1 cellular context compared by ENCODE assay signal in genomic region chr17:77363821-77364361, GRCh38.
TF ChIP-seq lines count a peak whose summit lies in the region.

No MANE protein-coding gene starts in this region.

TF ChIP-seq in HepG2, 621 proteins besides CTCF, POLR2A, EP300 and RAD21 (continued from another document and continues in another):
- TF ChIP-seq, protein P1, sequence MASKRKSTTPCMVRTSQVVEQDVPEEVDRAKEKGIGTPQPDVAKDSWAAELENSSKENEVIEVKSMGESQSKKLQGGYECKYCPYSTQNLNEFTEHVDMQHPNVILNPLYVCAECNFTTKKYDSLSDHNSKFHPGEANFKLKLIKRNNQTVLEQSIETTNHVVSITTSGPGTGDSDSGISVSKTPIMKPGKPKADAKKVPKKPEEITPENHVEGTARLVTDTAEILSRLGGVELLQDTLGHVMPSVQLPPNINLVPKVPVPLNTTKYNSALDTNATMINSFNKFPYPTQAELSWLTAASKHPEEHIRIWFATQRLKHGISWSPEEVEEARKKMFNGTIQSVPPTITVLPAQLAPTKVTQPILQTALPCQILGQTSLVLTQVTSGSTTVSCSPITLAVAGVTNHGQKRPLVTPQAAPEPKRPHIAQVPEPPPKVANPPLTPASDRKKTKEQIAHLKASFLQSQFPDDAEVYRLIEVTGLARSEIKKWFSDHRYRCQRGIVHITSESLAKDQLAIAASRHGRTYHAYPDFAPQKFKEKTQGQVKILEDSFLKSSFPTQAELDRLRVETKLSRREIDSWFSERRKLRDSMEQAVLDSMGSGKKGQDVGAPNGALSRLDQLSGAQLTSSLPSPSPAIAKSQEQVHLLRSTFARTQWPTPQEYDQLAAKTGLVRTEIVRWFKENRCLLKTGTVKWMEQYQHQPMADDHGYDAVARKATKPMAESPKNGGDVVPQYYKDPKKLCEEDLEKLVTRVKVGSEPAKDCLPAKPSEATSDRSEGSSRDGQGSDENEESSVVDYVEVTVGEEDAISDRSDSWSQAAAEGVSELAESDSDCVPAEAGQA (IDR thresholded peaks at IDR 0.05; ENCODE audit: low read depth): peak; percentile 73; the same call in 1 of the 2 replicates
- TF ChIP-seq, protein P1 (CRISPR knock-in tag; IDR thresholded peaks at IDR 0.05; ENCODE audit: borderline replicate concordance): no peak
- TF ChIP-seq ETV5 (CRISPR knock-in tag; IDR thresholded peaks at IDR 0.05; ENCODE audit: borderline replicate concordance) (0 out of 2 replicates have a peak, but pooled peaks have one; percentile 19), SOX5 (CRISPR knock-in tag; IDR thresholded peaks at IDR 0.05; ENCODE audit: borderline replicate concordance) (peak; percentile 27; the same call in 1 of the 2 replicates), RXRB (CRISPR knock-in tag; IDR thresholded peaks at IDR 0.05; ENCODE audit: borderline replicate concordance) (peak; percentile 52; the same call in 1 of the 2 replicates), GPN1 (CRISPR knock-in tag; IDR thresholded peaks at IDR 0.05; ENCODE audit: borderline replicate concordance) (no peak), ZNF121 (CRISPR knock-in tag; IDR thresholded peaks at IDR 0.05) (0 out of 2 replicates have a peak, but pooled peaks have one; percentile 6), PAX8 (CRISPR knock-in tag; IDR thresholded peaks at IDR 0.05; ENCODE audit: borderline replicate concordance) (no peak), POLR2G (IDR thresholded peaks at IDR 0.05; ENCODE audit: low read depth, low read length) (no peak), NPAS2 (CRISPR knock-in tag; IDR thresholded peaks at IDR 0.05; ENCODE audit: borderline replicate concordance) (no peak), HOXA3 (CRISPR knock-in tag; IDR thresholded peaks at IDR 0.05) (0 out of 2 replicates have a peak, but pooled peaks have one; percentile 45), ELF1 (CRISPR knock-in tag; IDR thresholded peaks at IDR 0.05) (0 out of 2 replicates have a peak, but pooled peaks have one; percentile 13), NONO (IDR thresholded peaks at IDR 0.05) (no peak), NONO (CRISPR knock-in tag; conservative IDR thresholded peaks at IDR 0.05) (peak; percentile 43; the same call in 1 of the 2 replicates), MED1 (CRISPR knock-in tag; IDR thresholded peaks at IDR 0.05) (peak; percentile 44), SP5 (CRISPR knock-in tag; IDR thresholded peaks at IDR 0.05; ENCODE audit: borderline replicate concordance, low read depth) (peak; percentile 25; the same call in 1 of the 2 replicates), GATAD2A (CRISPR knock-in tag; IDR thresholded peaks at IDR 0.05) (peak; percentile 58), ARID5B (CRISPR knock-in tag; IDR thresholded peaks at IDR 0.05) (peak; percentile 49), ZNF501 (CRISPR knock-in tag; IDR thresholded peaks at IDR 0.05) (peak; percentile 81), SOX6 (IDR thresholded peaks at IDR 0.05) (no peak), SOX6 (CRISPR knock-in tag; IDR thresholded peaks at IDR 0.05) (peak; percentile 65), ZNF710 (CRISPR knock-in tag; IDR thresholded peaks at IDR 0.05; ENCODE audit: borderline replicate concordance) (peak; percentile 35; the same call in 1 of the 2 replicates), ZBTB37 (CRISPR knock-in tag; IDR thresholded peaks at IDR 0.05) (peak; percentile 76; the same call in 1 of the 2 replicates), KDM5B (CRISPR knock-in tag; IDR thresholded peaks at IDR 0.05; ENCODE audit: borderline replicate concordance) (peak; percentile 56; the same call in 1 of the 2 replicates), FOSL2 (CRISPR knock-in tag; IDR thresholded peaks at IDR 0.05) (peak; percentile 93), CCAR2 (optimal IDR thresholded peaks at IDR 0.05; ENCODE audit: low read depth, low read length) (no peak), MAX (IDR thresholded peaks at IDR 0.05) (peak; percentile 28; the same call in 1 of the 2 replicates), ZNF263 (CRISPR knock-in tag; IDR thresholded peaks at IDR 0.05) (no peak), ZNF607 (CRISPR knock-in tag; IDR thresholded peaks at IDR 0.05; ENCODE audit: borderline replicate concordance) (0 out of 2 replicates have a peak, but pooled peaks have one; percentile 27), ZNF775 (CRISPR knock-in tag; IDR thresholded peaks at IDR 0.05; ENCODE audit: borderline replicate concordance) (no peak), MEIS2 (CRISPR knock-in tag; IDR thresholded peaks at IDR 0.05) (peak; percentile 35; the same call in 1 of the 2 replicates), SMARCE1 (IDR thresholded peaks at IDR 0.05; ENCODE audit: borderline replicate concordance) (no peak), MXI1 (IDR thresholded peaks at IDR 0.05; ENCODE audit: borderline replicate concordance, low read depth, low read length) (peak; percentile 52; the same call in 1 of the 3 replicates), IRF9 (CRISPR knock-in tag; IDR thresholded peaks at IDR 0.05; ENCODE audit: borderline replicate concordance) (peak; percentile 22; the same call in 1 of the 2 replicates), GZF1 (CRISPR knock-in tag; IDR thresholded peaks at IDR 0.05) (0 out of 2 replicates have a peak, but pooled peaks have one; percentile 18), XRCC5 (optimal IDR thresholded peaks at IDR 0.05; ENCODE audit: low read length) (peak; percentile 80), KDM5A (IDR thresholded peaks at IDR 0.05; ENCODE audit: borderline replicate concordance, low read length) (no peak)
- TF ChIP-seq, protein P2, sequence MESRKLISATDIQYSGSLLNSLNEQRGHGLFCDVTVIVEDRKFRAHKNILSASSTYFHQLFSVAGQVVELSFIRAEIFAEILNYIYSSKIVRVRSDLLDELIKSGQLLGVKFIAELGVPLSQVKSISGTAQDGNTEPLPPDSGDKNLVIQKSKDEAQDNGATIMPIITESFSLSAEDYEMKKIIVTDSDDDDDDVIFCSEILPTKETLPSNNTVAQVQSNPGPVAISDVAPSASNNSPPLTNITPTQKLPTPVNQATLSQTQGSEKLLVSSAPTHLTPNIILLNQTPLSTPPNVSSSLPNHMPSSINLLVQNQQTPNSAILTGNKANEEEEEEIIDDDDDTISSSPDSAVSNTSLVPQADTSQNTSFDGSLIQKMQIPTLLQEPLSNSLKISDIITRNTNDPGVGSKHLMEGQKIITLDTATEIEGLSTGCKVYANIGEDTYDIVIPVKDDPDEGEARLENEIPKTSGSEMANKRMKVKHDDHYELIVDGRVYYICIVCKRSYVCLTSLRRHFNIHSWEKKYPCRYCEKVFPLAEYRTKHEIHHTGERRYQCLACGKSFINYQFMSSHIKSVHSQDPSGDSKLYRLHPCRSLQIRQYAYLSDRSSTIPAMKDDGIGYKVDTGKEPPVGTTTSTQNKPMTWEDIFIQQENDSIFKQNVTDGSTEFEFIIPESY (CRISPR knock-in tag; IDR thresholded peaks at IDR 0.05): peak; percentile 88
- TF ChIP-seq, protein P3, sequence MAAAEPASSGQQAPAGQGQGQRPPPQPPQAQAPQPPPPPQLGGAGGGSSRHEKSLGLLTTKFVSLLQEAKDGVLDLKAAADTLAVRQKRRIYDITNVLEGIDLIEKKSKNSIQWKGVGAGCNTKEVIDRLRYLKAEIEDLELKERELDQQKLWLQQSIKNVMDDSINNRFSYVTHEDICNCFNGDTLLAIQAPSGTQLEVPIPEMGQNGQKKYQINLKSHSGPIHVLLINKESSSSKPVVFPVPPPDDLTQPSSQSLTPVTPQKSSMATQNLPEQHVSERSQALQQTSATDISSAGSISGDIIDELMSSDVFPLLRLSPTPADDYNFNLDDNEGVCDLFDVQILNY (CRISPR knock-in tag; conservative IDR thresholded peaks at IDR 0.05): no peak
- TF ChIP-seq, protein P4, sequence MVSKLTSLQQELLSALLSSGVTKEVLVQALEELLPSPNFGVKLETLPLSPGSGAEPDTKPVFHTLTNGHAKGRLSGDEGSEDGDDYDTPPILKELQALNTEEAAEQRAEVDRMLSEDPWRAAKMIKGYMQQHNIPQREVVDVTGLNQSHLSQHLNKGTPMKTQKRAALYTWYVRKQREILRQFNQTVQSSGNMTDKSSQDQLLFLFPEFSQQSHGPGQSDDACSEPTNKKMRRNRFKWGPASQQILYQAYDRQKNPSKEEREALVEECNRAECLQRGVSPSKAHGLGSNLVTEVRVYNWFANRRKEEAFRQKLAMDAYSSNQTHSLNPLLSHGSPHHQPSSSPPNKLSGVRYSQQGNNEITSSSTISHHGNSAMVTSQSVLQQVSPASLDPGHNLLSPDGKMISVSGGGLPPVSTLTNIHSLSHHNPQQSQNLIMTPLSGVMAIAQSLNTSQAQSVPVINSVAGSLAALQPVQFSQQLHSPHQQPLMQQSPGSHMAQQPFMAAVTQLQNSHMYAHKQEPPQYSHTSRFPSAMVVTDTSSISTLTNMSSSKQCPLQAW (CRISPR knock-in tag; IDR thresholded peaks at IDR 0.05): peak; percentile 99
